1 cellular context compared by ENCODE assay signal in the genomic region with DNA sequence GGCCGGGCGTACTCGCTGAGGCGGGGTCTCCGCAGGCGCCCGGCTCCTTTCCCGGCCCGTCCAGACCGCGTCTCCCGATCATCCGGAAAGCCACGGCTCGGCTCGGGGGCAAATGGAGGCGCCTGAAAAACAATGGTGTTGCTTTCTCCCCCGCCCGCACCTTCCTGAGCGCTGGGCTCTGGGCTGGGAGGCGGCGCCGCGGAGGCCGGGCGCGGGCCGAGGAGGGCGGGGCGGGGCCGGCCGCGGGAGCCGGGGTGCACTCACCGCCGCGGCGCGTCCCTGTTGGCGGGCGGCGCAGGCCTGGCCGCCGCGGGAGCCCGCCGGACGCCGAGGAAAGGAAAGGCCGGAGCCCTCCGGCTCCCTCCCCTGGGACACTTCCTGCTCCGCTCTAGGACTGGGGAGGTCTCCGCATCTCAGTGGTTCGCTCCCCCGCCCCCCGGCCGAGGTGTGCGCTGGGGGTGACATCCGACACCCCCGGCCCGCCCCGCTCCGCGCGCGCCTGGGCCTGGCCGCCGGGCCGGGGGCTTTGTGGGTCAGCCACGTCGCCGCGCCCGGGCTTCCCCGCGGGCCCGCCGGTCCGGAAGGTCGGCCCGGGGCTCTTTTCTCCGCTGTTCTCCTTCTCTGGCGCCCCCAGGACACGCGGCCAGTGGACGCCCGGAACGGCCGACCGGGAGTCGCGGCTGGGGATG.
TF ChIP-seq lines count a peak whose summit lies in the region.

Gene ZNF496, minus strand, starts transcription at position 342 of the 689 bp plus-strand sequence. CDS start 2,289 bp downstream, outside the sequence.

TF ChIP-seq in HepG2, 621 proteins besides CTCF, POLR2A, EP300 and RAD21 (continued from another document and continues in another):
- no peak for TF ChIP-seq ZNF407 (CRISPR knock-in tag; IDR thresholded peaks at IDR 0.05; ENCODE audit: not compliant biosample characterization)
- no peak for TF ChIP-seq PPARG (CRISPR knock-in tag; conservative IDR thresholded peaks at IDR 0.05)
- TF ChIP-seq ONECUT2 (CRISPR knock-in tag; IDR thresholded peaks at IDR 0.05): no peak
- no peak for TF ChIP-seq NR3C1 (CRISPR knock-in tag; IDR thresholded peaks at IDR 0.05)
- no peak for TF ChIP-seq ZNF251 (CRISPR knock-in tag; IDR thresholded peaks at IDR 0.05)
- TF ChIP-seq MED1 (CRISPR knock-in tag; IDR thresholded peaks at IDR 0.05): peak; percentile 38
- no peak; the same call in 1 of the 2 replicates for TF ChIP-seq ZNF274 (CRISPR knock-in tag; IDR thresholded peaks at IDR 0.05)
- TF ChIP-seq HOXA5 (CRISPR knock-in tag; IDR thresholded peaks at IDR 0.05): no peak
- TF ChIP-seq MIER2 (CRISPR knock-in tag; IDR thresholded peaks at IDR 0.05): no peak
- no peak for TF ChIP-seq GATA4 (IDR thresholded peaks at IDR 0.05; ENCODE audit: borderline replicate concordance, low read depth)
- peak; percentile 6; the same call in 1 of the 2 replicates for TF ChIP-seq ZNF143 (CRISPR knock-in tag; IDR thresholded peaks at IDR 0.05)
- no peak for TF ChIP-seq EED (CRISPR knock-in tag; IDR thresholded peaks at IDR 0.05)
- TF ChIP-seq ZNF75D (CRISPR knock-in tag; IDR thresholded peaks at IDR 0.05; ENCODE audit: borderline replicate concordance): no peak
- TF ChIP-seq KDM5A (IDR thresholded peaks at IDR 0.05; ENCODE audit: borderline replicate concordance, low read length): peak; percentile 17; the same call in 1 of the 2 replicates
- no peak for TF ChIP-seq TBL1XR1 (IDR thresholded peaks at IDR 0.05; ENCODE audit: borderline replicate concordance, low read length, partially characterized antibody)
- no peak for TF ChIP-seq ZMYM3 (CRISPR knock-in tag; IDR thresholded peaks at IDR 0.05)
- TF ChIP-seq, protein P1, sequence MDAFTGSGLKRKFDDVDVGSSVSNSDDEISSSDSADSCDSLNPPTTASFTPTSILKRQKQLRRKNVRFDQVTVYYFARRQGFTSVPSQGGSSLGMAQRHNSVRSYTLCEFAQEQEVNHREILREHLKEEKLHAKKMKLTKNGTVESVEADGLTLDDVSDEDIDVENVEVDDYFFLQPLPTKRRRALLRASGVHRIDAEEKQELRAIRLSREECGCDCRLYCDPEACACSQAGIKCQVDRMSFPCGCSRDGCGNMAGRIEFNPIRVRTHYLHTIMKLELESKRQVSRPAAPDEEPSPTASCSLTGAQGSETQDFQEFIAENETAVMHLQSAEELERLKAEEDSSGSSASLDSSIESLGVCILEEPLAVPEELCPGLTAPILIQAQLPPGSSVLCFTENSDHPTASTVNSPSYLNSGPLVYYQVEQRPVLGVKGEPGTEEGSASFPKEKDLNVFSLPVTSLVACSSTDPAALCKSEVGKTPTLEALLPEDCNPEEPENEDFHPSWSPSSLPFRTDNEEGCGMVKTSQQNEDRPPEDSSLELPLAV (CRISPR knock-in tag; conservative IDR thresholded peaks at IDR 0.05; ENCODE audit: low read depth): no peak
- TF ChIP-seq CEBPB (IDR thresholded peaks at IDR 0.05; ENCODE audit: borderline replicate concordance, low read depth, low read length): no peak
- TF ChIP-seq FOXK2 (IDR thresholded peaks at IDR 0.05): no peak
- TF ChIP-seq RXRA (CRISPR knock-in tag; IDR thresholded peaks at IDR 0.05): no peak
- TF ChIP-seq ATF2 (CRISPR knock-in tag; IDR thresholded peaks at IDR 0.05): 0 out of 2 replicates have a peak, but pooled peaks have one; percentile 10
- no peak for TF ChIP-seq ZNF350 (CRISPR knock-in tag; IDR thresholded peaks at IDR 0.05; ENCODE audit: borderline replicate concordance, low read depth)
- no peak for TF ChIP-seq RAD51 (IDR thresholded peaks at IDR 0.05; ENCODE audit: borderline replicate concordance)
- TF ChIP-seq, protein P2, sequence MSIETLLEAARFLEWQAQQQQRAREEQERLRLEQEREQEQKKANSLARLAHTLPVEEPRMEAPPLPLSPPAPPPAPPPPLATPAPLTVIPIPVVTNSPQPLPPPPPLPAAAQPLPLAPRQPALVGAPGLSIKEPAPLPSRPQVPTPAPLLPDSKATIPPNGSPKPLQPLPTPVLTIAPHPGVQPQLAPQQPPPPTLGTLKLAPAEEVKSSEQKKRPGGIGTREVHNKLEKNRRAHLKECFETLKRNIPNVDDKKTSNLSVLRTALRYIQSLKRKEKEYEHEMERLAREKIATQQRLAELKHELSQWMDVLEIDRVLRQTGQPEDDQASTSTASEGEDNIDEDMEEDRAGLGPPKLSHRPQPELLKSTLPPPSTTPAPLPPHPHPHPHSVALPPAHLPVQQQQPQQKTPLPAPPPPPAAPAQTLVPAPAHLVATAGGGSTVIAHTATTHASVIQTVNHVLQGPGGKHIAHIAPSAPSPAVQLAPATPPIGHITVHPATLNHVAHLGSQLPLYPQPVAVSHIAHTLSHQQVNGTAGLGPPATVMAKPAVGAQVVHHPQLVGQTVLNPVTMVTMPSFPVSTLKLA (IDR thresholded peaks at IDR 0.05): no peak
- no peak for TF ChIP-seq SNAPC2 (CRISPR knock-in tag; IDR thresholded peaks at IDR 0.05)
- TF ChIP-seq FOXP1 (IDR thresholded peaks at IDR 0.05): no peak
- TF ChIP-seq FOXP1 (CRISPR knock-in tag; IDR thresholded peaks at IDR 0.05): no peak
- TF ChIP-seq U2AF2 (IDR thresholded peaks at IDR 0.05; ENCODE audit: low read depth, low read length): no peak
- TF ChIP-seq ZNF552 (CRISPR knock-in tag; IDR thresholded peaks at IDR 0.05; ENCODE audit: borderline replicate concordance): no peak
- TF ChIP-seq AKNA (CRISPR knock-in tag; IDR thresholded peaks at IDR 0.05; ENCODE audit: borderline replicate concordance): no peak
- TF ChIP-seq ZNF136 (CRISPR knock-in tag; IDR thresholded peaks at IDR 0.05; ENCODE audit: low read depth): no peak
- peak; percentile 46; the same call in 1 of the 2 replicates for TF ChIP-seq DMAP1 (CRISPR knock-in tag; IDR thresholded peaks at IDR 0.05)
- TF ChIP-seq, protein P3, sequence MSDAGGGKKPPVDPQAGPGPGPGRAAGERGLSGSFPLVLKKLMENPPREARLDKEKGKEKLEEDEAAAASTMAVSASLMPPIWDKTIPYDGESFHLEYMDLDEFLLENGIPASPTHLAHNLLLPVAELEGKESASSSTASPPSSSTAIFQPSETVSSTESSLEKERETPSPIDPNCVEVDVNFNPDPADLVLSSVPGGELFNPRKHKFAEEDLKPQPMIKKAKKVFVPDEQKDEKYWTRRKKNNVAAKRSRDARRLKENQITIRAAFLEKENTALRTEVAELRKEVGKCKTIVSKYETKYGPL (CRISPR knock-in tag; IDR thresholded peaks at IDR 0.05): no peak
- TF ChIP-seq E2F2 (CRISPR knock-in tag; IDR thresholded peaks at IDR 0.05; ENCODE audit: borderline replicate concordance): no peak
